In genomic region chr22:49566693-49567092, GRCh38 we compare ENCODE assay signal across 19 cellular contexts.
"Had no signal": no experiment of that assay in that cellular context is flagged by ENCODE, and none has a peak within 500 bp of the region (broad histone marks: within the 10 kb centered on the region; RNA-seq: fewer than 3 reads in every experiment).

No MANE protein-coding gene starts in this region.

- DNase-seq: activated CD4-positive, alpha-beta memory T cell treated with anti-CD3 and anti-CD28 coated beads for 36 hours; activated CD4-positive, alpha-beta T cell treated with anti-CD3 and anti-CD28 coated beads for 36 hours; activated CD8-positive, alpha-beta memory T cell treated with anti-CD3 and anti-CD28 coated beads, Interleukin-2, amount 10 ng/mL, durations not matched to agents 7 days and 5 days; activated naive CD4-positive, alpha-beta T cell treated with Interleukin-2 at 50 U/mL for 16 hours; activated naive CD8-positive, alpha-beta T cell treated with anti-CD3 and anti-CD28 coated beads, Interleukin-2, amount 50 U/mL, for 24 hours; activated T-cell treated with anti-CD3 and anti-CD28 coated beads, Interleukin-2, amount 50 U/mL, for 72 hours; aorta; cerebellar nuclear complex; dermis blood vessel endothelial cell; heart right ventricle; left colon; pancreas; retina; SK-N-SH; stimulated activated naive CD8-positive, alpha-beta T cell treated with anti-CD3 and anti-CD28 coated beads, Interleukin-15, Interleukin-2, amounts not matched to agents 100 U/mL and 50 U/mL, for 24 hours; T-helper 9 cell; WERI-Rb-1 had no signal

- H3K36me3 Mint-ChIP-seq: activated CD8-positive, alpha-beta memory T cell treated with anti-CD3 and anti-CD28 coated beads, Interleukin-2, amount 10 ng/mL, durations not matched to agents 7 days and 5 days; T-cell had no signal

- H3K27me3 Mint-ChIP-seq: activated CD4-positive, alpha-beta memory T cell treated with anti-CD3 and anti-CD28 coated beads for 36 hours; activated CD4-positive, alpha-beta T cell treated with anti-CD3 and anti-CD28 coated beads for 36 hours; activated CD8-positive, alpha-beta memory T cell treated with anti-CD3 and anti-CD28 coated beads, Interleukin-2, amount 10 ng/mL, durations not matched to agents 7 days and 5 days; activated naive CD8-positive, alpha-beta T cell treated with anti-CD3 and anti-CD28 coated beads, Interleukin-2, amount 50 U/mL, for 24 hours; T-cell had no signal

- H3K4me1 Mint-ChIP-seq: activated CD4-positive, alpha-beta T cell treated with anti-CD3 and anti-CD28 coated beads for 36 hours; activated CD8-positive, alpha-beta memory T cell treated with anti-CD3 and anti-CD28 coated beads, Interleukin-2, amount 10 ng/mL, durations not matched to agents 7 days and 5 days; activated naive CD8-positive, alpha-beta T cell treated with anti-CD3 and anti-CD28 coated beads, Interleukin-2, amount 50 U/mL, for 24 hours; neural crest cell had no signal

- H3K27ac Mint-ChIP-seq: activated CD4-positive, alpha-beta memory T cell treated with anti-CD3 and anti-CD28 coated beads for 36 hours; activated CD4-positive, alpha-beta T cell treated with anti-CD3 and anti-CD28 coated beads for 36 hours; activated CD8-positive, alpha-beta memory T cell treated with anti-CD3 and anti-CD28 coated beads, Interleukin-2, amount 10 ng/mL, durations not matched to agents 7 days and 5 days; activated naive CD8-positive, alpha-beta T cell treated with anti-CD3 and anti-CD28 coated beads, Interleukin-2, amount 50 U/mL, for 24 hours; activated T-cell treated with anti-CD3 and anti-CD28 coated beads, Interleukin-2, amount 50 U/mL, for 72 hours; T-cell had no signal

- H3K4me3 Mint-ChIP-seq: activated CD4-positive, alpha-beta memory T cell treated with anti-CD3 and anti-CD28 coated beads for 36 hours; activated CD4-positive, alpha-beta T cell treated with anti-CD3 and anti-CD28 coated beads for 36 hours; activated CD8-positive, alpha-beta memory T cell treated with anti-CD3 and anti-CD28 coated beads, Interleukin-2, amount 10 ng/mL, durations not matched to agents 7 days and 5 days; activated naive CD8-positive, alpha-beta T cell treated with anti-CD3 and anti-CD28 coated beads, Interleukin-2, amount 50 U/mL, for 24 hours; activated T-cell treated with anti-CD3 and anti-CD28 coated beads, Interleukin-2, amount 50 U/mL, for 72 hours; neural crest cell; T-cell had no signal

- H3K9me3 Mint-ChIP-seq: activated CD4-positive, alpha-beta memory T cell treated with anti-CD3 and anti-CD28 coated beads for 36 hours; activated naive CD8-positive, alpha-beta T cell treated with anti-CD3 and anti-CD28 coated beads, Interleukin-2, amount 50 U/mL, for 24 hours; activated T-cell treated with anti-CD3 and anti-CD28 coated beads, Interleukin-2, amount 50 U/mL, for 72 hours; neural crest cell; T-cell had no signal

- ATAC-seq: activated CD4-positive, alpha-beta T cell treated with anti-CD3 and anti-CD28 coated beads for 36 hours; activated CD8-positive, alpha-beta memory T cell treated with anti-CD3 and anti-CD28 coated beads, Interleukin-2, amount 10 ng/mL, durations not matched to agents 7 days and 5 days; activated naive CD8-positive, alpha-beta T cell treated with anti-CD3 and anti-CD28 coated beads, Interleukin-2, amount 50 U/mL, for 24 hours; activated T-cell treated with anti-CD3 and anti-CD28 coated beads, Interleukin-2, amount 50 U/mL, for 72 hours; heart right ventricle; left colon; pancreas; stimulated activated naive CD8-positive, alpha-beta T cell treated with anti-CD3 and anti-CD28 coated beads, Interleukin-15, Interleukin-2, amounts not matched to agents 100 U/mL and 50 U/mL, for 24 hours; T-cell had no signal
